Comparison of ENCODE assay signal across 8 cellular contexts in the genomic region with DNA sequence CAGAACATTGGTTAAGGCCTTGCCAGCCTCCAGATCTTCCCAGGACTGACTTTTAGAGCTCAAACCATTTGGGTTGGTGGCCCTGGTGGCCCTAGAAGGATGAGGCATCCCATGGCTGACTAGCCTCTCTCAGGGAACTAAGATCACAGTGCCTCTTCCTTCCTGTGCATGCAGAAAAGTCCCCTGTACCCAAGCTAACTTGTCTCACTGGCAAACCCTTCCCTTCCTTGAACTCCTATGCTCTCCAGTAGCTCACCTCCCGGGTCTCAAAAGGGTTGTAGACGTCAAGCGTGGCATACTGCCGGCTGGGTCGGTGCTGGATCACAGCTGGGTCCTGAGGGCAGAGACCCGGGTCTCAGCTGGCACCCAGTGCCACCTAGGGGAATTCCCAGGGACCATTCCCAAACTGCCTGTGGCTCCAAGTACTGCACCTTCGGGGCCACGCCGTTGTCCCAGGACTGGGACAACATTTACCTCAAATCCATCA. TPM values are rescaled to one million over a fixed set of nuclear protein-coding genes. Genes with fewer than 3 reads are reported as not detected.
DNase-seq lines count a peak whose midpoint lies in the region; ATAC-seq and TF ChIP-seq lines count a peak whose summit lies in the region.

No MANE protein-coding gene starts in this region.

- H3K9me3 Mint-ChIP-seq in activated naive CD4-positive, alpha-beta T cell treated with anti-CD3 and anti-CD28 coated beads for 36 hours, result no peaks in the 10 kb centered on the region
- no peaks in the 10 kb centered on the region for H3K9me3 Mint-ChIP-seq in naive thymus-derived CD4-positive, alpha-beta T cell

- peaks cover 25% of the 10 kb centered on the region for H3K79me2 ChIP-seq in MM.1S (ENCODE audit: low read length)

- peak overlapping the region; percentile 79 for H3K9ac ChIP-seq in MM.1S (ENCODE audit: low read length)

- no peaks in the 10 kb centered on the region for H3K27me3 Mint-ChIP-seq in activated naive CD4-positive, alpha-beta T cell treated with anti-CD3 and anti-CD28 coated beads for 36 hours (ENCODE audit: low read depth)
- H3K27me3 Mint-ChIP-seq in naive thymus-derived CD4-positive, alpha-beta T cell, result no peaks in the 10 kb centered on the region

- peak overlapping the region; percentile 68 for H2AFZ ChIP-seq in MM.1S (ENCODE audit: low read length)

- peaks cover 27% of the 10 kb centered on the region for H3K4me1 Mint-ChIP-seq in activated naive CD4-positive, alpha-beta T cell treated with anti-CD3 and anti-CD28 coated beads for 36 hours (ENCODE audit: low read depth)
- H3K4me1 Mint-ChIP-seq in naive thymus-derived CD4-positive, alpha-beta T cell, result peaks cover 28 to 47% (median 39%) of the 10 kb centered on the region in 7 donors

- peak; percentile 58 for DNase-seq in activated naive CD4-positive, alpha-beta T cell treated with anti-CD3 and anti-CD28 coated beads for 36 hours
- DNase-seq in activated naive CD4-positive, alpha-beta T cell (lab: John Stamatoyannopoulos, UW), result no peak
- DNase-seq in MM.1S (peak; percentile 45), choroid plexus epithelial cell (ENCODE audit: low read depth) (no peak), LoVo (ENCODE audit: low spot score) (no peak), NCI-H2227 (lab: John Stamatoyannopoulos, UW; ENCODE audit: unreplicated experiment) (no peak)
- peak in 2 of 9 donors; percentile 25 to 41 for DNase-seq in naive thymus-derived CD4-positive, alpha-beta T cell

- CTCF ChIA-PET in activated naive CD4-positive, alpha-beta T cell treated with anti-CD3 and anti-CD28 coated beads for 36 hours (lab: Charles Lee), result interaction anchor here (1.0 to 4.0 kb wide), 4 partner anchors 11 to 62 kb away, joined by 3 to 64 read pairs (median 6); a partner anchor contains a TSS
- CTCF ChIA-PET in naive thymus-derived CD4-positive, alpha-beta T cell (lab: Charles Lee), result interaction anchor here (0.9 to 4.2 kb wide), 5 partner anchors 10 to 89 kb away, joined by 3 to 42 read pairs (median 4); a partner anchor contains a TSS

- H3K4me3 Mint-ChIP-seq in activated naive CD4-positive, alpha-beta T cell treated with anti-CD3 and anti-CD28 coated beads for 36 hours, result peak overlapping the region; percentile 95
- peak overlapping the region; percentile 81 to 100 (median 98) for H3K4me3 Mint-ChIP-seq in naive thymus-derived CD4-positive, alpha-beta T cell

- no peaks in the 10 kb centered on the region for H3K27me3 ChIP-seq in MM.1S (replicated peaks; ENCODE audit: insufficient read depth, low read length)
- no peaks in the 10 kb centered on the region for H3K27me3 ChIP-seq in naive thymus-derived CD4-positive, alpha-beta T cell (ENCODE audit: control insufficient read depth in 2 of 2, insufficient read depth in 2 of 2, low read length in 2 of 2)

- H3K27ac Mint-ChIP-seq in activated naive CD4-positive, alpha-beta T cell treated with anti-CD3 and anti-CD28 coated beads for 36 hours, result peak overlapping the region; percentile 93
- peak overlapping the region; percentile 89 to 98 (median 96) for H3K27ac Mint-ChIP-seq in naive thymus-derived CD4-positive, alpha-beta T cell

- H3K4me1 ChIP-seq in MM.1S (ENCODE audit: low read length), result peaks cover 13% of the 10 kb centered on the region; the same call in 1 of the 2 replicates
- H3K4me1 ChIP-seq in naive thymus-derived CD4-positive, alpha-beta T cell (ENCODE audit: control insufficient read depth in 2 of 2, insufficient read depth in 2 of 2, low read length in 2 of 2), result peaks cover 18 to 19% of the 10 kb centered on the region in 2 donors

- TF ChIP-seq CTCF in MM.1S (IDR thresholded peaks at IDR 0.05; ENCODE audit: low read length) (no peak), choroid plexus epithelial cell (conservative IDR thresholded peaks at IDR 0.05; ENCODE audit: low read depth, low read length) (no peak)

- H3K36me3 ChIP-seq in MM.1S (replicated peaks; ENCODE audit: insufficient read depth, low read length), result peaks cover 9% of the 10 kb centered on the region; the same call in 1 of the 2 replicates
- H3K36me3 ChIP-seq in naive thymus-derived CD4-positive, alpha-beta T cell (ENCODE audit: control insufficient read depth in 2 of 3, insufficient read depth in 3 of 3, low read length in 3 of 3), result peaks cover 5 to 65% (median 18%) of the 10 kb centered on the region in 3 experiments

- no peak for ATAC-seq in naive thymus-derived CD4-positive, alpha-beta T cell
- ATAC-seq in GM18868 (IDR thresholded peaks at IDR 0.05; ENCODE audit: unreplicated experiment), result no peak

- no peaks in the 10 kb centered on the region for H4K20me1 ChIP-seq in MM.1S (ENCODE audit: insufficient read depth, low read length)

- H3K4me3 ChIP-seq in MM.1S (ENCODE audit: low read length) (peak overlapping the region; percentile 90), choroid plexus epithelial cell (ENCODE audit: low read depth, low read length) (peak overlapping the region; percentile 94)
- H3K4me3 ChIP-seq in naive thymus-derived CD4-positive, alpha-beta T cell (ENCODE audit: low read length), result peak overlapping the region; percentile 88

- POLR2A ChIA-PET in naive thymus-derived CD4-positive, alpha-beta T cell (lab: Charles Lee), result interaction anchor here (0.6 to 4.2 kb wide), 16 partner anchors 10 to 348 kb away, joined by 3 to 40 read pairs (median 5); a partner anchor contains a TSS

- H3K27ac ChIP-seq in MM.1S (ENCODE audit: low read length), result peak overlapping the region; percentile 39; the same call in 1 of the 2 replicates
- peak overlapping the region; percentile 87 for H3K27ac ChIP-seq in naive thymus-derived CD4-positive, alpha-beta T cell (ENCODE audit: low read depth, low read length)

- peak overlapping the region; percentile 86 for H3K4me2 ChIP-seq in MM.1S (ENCODE audit: low read depth, low read length)

- peaks cover 41% of the 10 kb centered on the region for H3F3A ChIP-seq in MM.1S (ENCODE audit: insufficient read depth, low read length)

- H3K36me3 Mint-ChIP-seq in activated naive CD4-positive, alpha-beta T cell treated with anti-CD3 and anti-CD28 coated beads for 36 hours (ENCODE audit: low read depth), result peaks cover 53% of the 10 kb centered on the region
- H3K36me3 Mint-ChIP-seq in naive thymus-derived CD4-positive, alpha-beta T cell, result peaks cover 3 to 50% (median 27%) of the 10 kb centered on the region in 5 donors

- no peaks in the 10 kb centered on the region for H3K9me3 ChIP-seq in MM.1S (replicated peaks; ENCODE audit: insufficient read depth, low read length)
- H3K9me3 ChIP-seq in naive thymus-derived CD4-positive, alpha-beta T cell (ENCODE audit: control insufficient read depth in 2 of 3, low read length in 3 of 3), result no peaks in the 10 kb centered on the region

- intact Hi-C loops in activated naive CD4-positive, alpha-beta T cell treated with anti-CD3 and anti-CD28 coated beads for 36 hours (cut with micrococcal nuclease), result loop anchor here (5.0 kb wide), 1 partner anchor 601 kb away; no protein-coding TSS in a partner anchor
- intact Hi-C loops in naive thymus-derived CD4-positive, alpha-beta T cell (cut with micrococcal nuclease), result loop anchor here in 1 of 2 donors (10.0 kb wide), 1 partner anchor 793 kb away; a partner anchor contains a TSS

- no peaks in the 10 kb centered on the region for H3K9me2 ChIP-seq in MM.1S (replicated peaks; ENCODE audit: insufficient read depth, low read length)

RNA-seq across cellular contexts. Expression of a gene that starts 0.7 kb away (rescaled TPM):
- total RNA-seq in activated naive CD4-positive, alpha-beta T cell treated with anti-CD3 and anti-CD28 coated beads for 36 hours, result 10 to 100 TPM; 80.3 to 82.9 TPM
- 100 to 1,000 TPM in 3 of 5 experiments, 10 to 100 TPM in 2; 50.8 to 118 (median 100) TPM for total RNA-seq in naive thymus-derived CD4-positive, alpha-beta T cell
- 100 to 1,000 TPM; 141 to 219 TPM for polyA plus RNA-seq in naive thymus-derived CD4-positive, alpha-beta T cell

RNA-seq across cellular contexts. Expression of a gene that starts 6.2 kb away (rescaled TPM):
- 10 to 100 TPM; 32.1 to 32.8 TPM for total RNA-seq in activated naive CD4-positive, alpha-beta T cell treated with anti-CD3 and anti-CD28 coated beads for 36 hours
- 10 to 100 TPM in 4 of 5 experiments, 1 to 10 TPM in 1; 8.2 to 24.3 (median 13.8) TPM for total RNA-seq in naive thymus-derived CD4-positive, alpha-beta T cell
- polyA plus RNA-seq in naive thymus-derived CD4-positive, alpha-beta T cell, result 1 to 10 TPM; 1.8 to 2.0 TPM

RNA-seq across cellular contexts. Expression of a gene that starts 11.9 kb away (rescaled TPM):
- total RNA-seq in activated naive CD4-positive, alpha-beta T cell treated with anti-CD3 and anti-CD28 coated beads for 36 hours, result 10 to 100 TPM; 52.6 to 54.5 TPM
- 100 to 1,000 TPM in 2 of 5 experiments, 10 to 100 TPM in 3; 72.2 to 137 (median 94.7) TPM for total RNA-seq in naive thymus-derived CD4-positive, alpha-beta T cell
- 10 to 100 TPM; 16.7 to 31.0 TPM for polyA plus RNA-seq in naive thymus-derived CD4-positive, alpha-beta T cell

RNA-seq across cellular contexts. Expression of a gene that starts 15.8 kb away (rescaled TPM):
- total RNA-seq in activated naive CD4-positive, alpha-beta T cell treated with anti-CD3 and anti-CD28 coated beads for 36 hours, result 1 to 10 TPM in 1 of 2 experiments, under 1 TPM in 1; 0.79 to 1.6 TPM
- 1 to 10 TPM; 1.6 to 3.3 (median 2.8) TPM for total RNA-seq in naive thymus-derived CD4-positive, alpha-beta T cell
- polyA plus RNA-seq in naive thymus-derived CD4-positive, alpha-beta T cell, result under 1 TPM in 1 of 2 donors, not detected in 1; 0.07 TPM

RNA-seq across cellular contexts. Expression of a gene that starts 39.8 kb away (rescaled TPM):
- not detected for total RNA-seq in activated naive CD4-positive, alpha-beta T cell treated with anti-CD3 and anti-CD28 coated beads for 36 hours
- not detected for total RNA-seq in naive thymus-derived CD4-positive, alpha-beta T cell
- under 1 TPM in 1 of 2 donors, not detected in 1; 0.06 TPM for polyA plus RNA-seq in naive thymus-derived CD4-positive, alpha-beta T cell

Comparison
In these comparisons a context has a peak if more than half of its experiments do, and no peak if none do; other contexts are left out.
1. DNase-seq: peak in activated naive CD4-positive, alpha-beta T cell treated with anti-CD3 and anti-CD28 coated beads for 36 hours (single experiment) and MM.1S (single experiment); none in activated naive CD4-positive, alpha-beta T cell (0 of 4), choroid plexus epithelial cell (single experiment), LoVo (single experiment) and NCI-H2227 (single experiment).
2. Peak in every context shown above with its lines, with median percentiles within 50 percentile points of each other: H3K4me3 ChIP-seq.